In genomic region chr5:179817071-179817840, GRCh38 we compare ENCODE assay signal across 8 cellular contexts. TPM values are rescaled to one million over a fixed set of nuclear protein-coding genes. Genes with fewer than 3 reads are reported as not detected.
A peak's percentile ranks its signal among the peaks of the same experiment; 100 is the strongest.
DNase-seq lines count a peak whose midpoint lies in the region; ATAC-seq and TF ChIP-seq lines count a peak whose summit lies in the region.
"Had no signal": no experiment of that assay in that cellular context is flagged by ENCODE, and none has a peak within 500 bp of the region (broad histone marks: within the 10 kb centered on the region; RNA-seq: fewer than 3 reads in every experiment).

No MANE protein-coding gene starts in this region.

- H3K27me3 ChIP-seq in HUES6 (ENCODE audit: control insufficient read depth, insufficient read depth, low read length) (no peaks in the 10 kb centered on the region), suprapubic skin (no peaks in the 10 kb centered on the region)

- peak overlapping the region; percentile 56 for H3K9ac ChIP-seq in HUES6 (ENCODE audit: low read length)

- TF ChIP-seq EP300 in suprapubic skin (IDR thresholded peaks at IDR 0.05) = no peak

- TF ChIP-seq POLR2A in lower leg skin (IDR thresholded peaks at IDR 0.05) (no peak), suprapubic skin (IDR thresholded peaks at IDR 0.05) (no peak)

- no peak for ATAC-seq in GM18498 (IDR thresholded peaks at IDR 0.05; ENCODE audit: unreplicated experiment)
- no peak for ATAC-seq in esophagus mucosa
- ATAC-seq in GM21447 (IDR thresholded peaks at IDR 0.05; ENCODE audit: unreplicated experiment) = no peak

- H3K4me3 ChIP-seq in HUES6 (ENCODE audit: low read depth, low read length) (peak overlapping the region; percentile 55), lower leg skin (ENCODE audit: low read depth, poor library complexity, severe bottlenecking) (peak overlapping the region; percentile 4), suprapubic skin (peak overlapping the region; percentile 53)

- peak in 2 of 61 donors; percentile 17 to 28 for DNase-seq in caudate nucleus (lab: John Stamatoyannopoulos, UW)
- no peak for DNase-seq in lower leg skin (ENCODE audit: low spot score in 2 of 2)
- DNase-seq in suprapubic skin (ENCODE audit: low spot score in 2 of 2) = peak in 1 of 2 donors; percentile 75
- DNase-seq: NCI-H226 had no signal

- TF ChIP-seq CTCF in lower leg skin (IDR thresholded peaks at IDR 0.05) = no peak
- no peak for TF ChIP-seq CTCF in suprapubic skin (IDR thresholded peaks at IDR 0.05)

- H3K4me1 ChIP-seq in HUES6 (ENCODE audit: control insufficient read depth, insufficient read depth, low read length) (peaks cover 34% of the 10 kb centered on the region), suprapubic skin (peaks cover 45% of the 10 kb centered on the region)

- intact Hi-C loops in lower leg skin (cut with DNase I; ENCODE audit: low total_unique reads) = no loop called here

- 21 to 78% methylated on average over 7 to 37 of the region's 51 CpGs for WGBS in lower leg skin, 2 donors
- 37% methylated on average over 17 of the region's 51 CpGs for WGBS in suprapubic skin

- peaks cover 20% of the 10 kb centered on the region for H3K36me3 ChIP-seq in HUES6 (ENCODE audit: control insufficient read depth, insufficient read depth, low read length)
- H3K36me3 ChIP-seq in suprapubic skin = peaks cover 2% of the 10 kb centered on the region

- H3K9me3 ChIP-seq in HUES6 (ENCODE audit: control insufficient read depth, insufficient read depth, low read depth, low read length) (no peaks in the 10 kb centered on the region), suprapubic skin (no peaks in the 10 kb centered on the region)

- no peak overlapping the region for H3K27ac ChIP-seq in HUES6 (ENCODE audit: low read depth, low read length)
- H3K27ac ChIP-seq in caudate nucleus (ENCODE audit: low read depth, low read length) = peak overlapping the region; percentile 67
- peak overlapping the region; percentile 14 for H3K27ac ChIP-seq in suprapubic skin

RNA-seq across cellular contexts. Expression of gene SQSTM1, which starts 3.4 kb away (rescaled TPM):
- total RNA-seq in lower leg skin (100 to 1,000 TPM; 263 to 508 (median 298) TPM), suprapubic skin (100 to 1,000 TPM; 183 to 282 (median 265) TPM), esophagus mucosa (126 TPM)

RNA-seq across cellular contexts. Expression of gene MGAT4B, which starts 10.6 kb away (rescaled TPM):
- total RNA-seq in lower leg skin = 100 to 1,000 TPM in 2 of 4 donors, 10 to 100 TPM in 2; 86.3 to 113 (median 101) TPM
- total RNA-seq in suprapubic skin = 100 to 1,000 TPM in 2 of 4 donors, 10 to 100 TPM in 2; 74.5 to 142 (median 97.4) TPM
- 72.1 TPM for total RNA-seq in esophagus mucosa

RNA-seq across cellular contexts. Expression of gene LTC4S, which starts 23.5 kb away (rescaled TPM):
- total RNA-seq in lower leg skin (10 to 100 TPM in 2 of 4 donors, 1 to 10 TPM in 2; 3.5 to 14.8 (median 9.6) TPM), suprapubic skin (1 to 10 TPM; 3.5 to 7.9 (median 4.5) TPM), esophagus mucosa (5.1 TPM)

RNA-seq across cellular contexts. Expression of gene MRNIP, which starts 41.4 kb away (rescaled TPM):
- total RNA-seq in lower leg skin = 10 to 100 TPM; 13.7 to 44.9 (median 26.5) TPM
- 100 to 1,000 TPM in 1 of 4 donors, 10 to 100 TPM in 3; 11.6 to 102 (median 22.6) TPM for total RNA-seq in suprapubic skin
- 8.3 TPM for total RNA-seq in esophagus mucosa

Comparison
In these comparisons a context has a peak if more than half of its experiments do, and no peak if none do; other contexts are left out.
1. H3K4me3 ChIP-seq: peak in every context shown above with its lines; median percentile 55 in HUES6; 53 in suprapubic skin; 4 in lower leg skin.